ENCODE assay signal across 8 cellular contexts in genomic region chr19:22354665-22355064, GRCh38.
"Had no signal": no experiment of that assay in that cellular context is flagged by ENCODE, and none has a peak within 500 bp of the region (broad histone marks: within the 10 kb centered on the region; RNA-seq: fewer than 3 reads in every experiment).

No MANE protein-coding gene starts in this region.

- DNase-seq: IMR-90, KBM-7, KG1 had no signal

- H3K9ac ChIP-seq: KMS-11 had no signal

- ATAC-seq: K562 had no signal

- FAIRE-seq: HTR-8/SVneo, K562 had no signal

- H3K36me3 Mint-ChIP-seq: IgD-negative memory B cell had no signal

- H3K27me3 Mint-ChIP-seq: IgD-negative memory B cell had no signal

- H3K4me1 Mint-ChIP-seq: IgD-negative memory B cell had no signal

- H3K27ac ChIP-seq: HL-60, KMS-11 had no signal

- H3K4me2 ChIP-seq: KMS-11 had no signal

- H3K27ac Mint-ChIP-seq: IgD-negative memory B cell had no signal

- H3K4me3 ChIP-seq: K562 had no signal
